ENCODE assay signal across 13 cellular contexts in the genomic region with DNA sequence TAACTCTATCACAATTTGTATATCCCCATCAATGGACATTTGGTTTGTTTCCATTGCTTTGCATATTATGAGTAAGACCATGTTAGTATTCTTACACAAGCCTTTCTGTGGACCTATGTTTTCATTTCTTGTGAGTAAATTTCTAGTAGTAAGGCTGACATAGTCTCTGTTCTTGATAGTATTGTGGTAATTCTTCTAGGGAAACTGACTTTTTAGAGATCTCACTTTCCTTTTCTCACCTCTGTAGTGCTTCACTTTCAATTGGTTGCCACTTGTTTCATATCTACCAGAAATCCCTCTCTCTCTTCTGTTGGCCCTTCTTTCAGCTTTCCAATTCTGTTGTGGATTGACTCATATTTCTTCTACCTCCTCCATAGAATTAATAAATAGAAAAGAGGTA. TPM values are rescaled to one million over a fixed set of nuclear protein-coding genes. Genes with fewer than 3 reads are reported as not detected.
A peak's percentile ranks its signal among the peaks of the same experiment; 100 is the strongest.
DNase-seq lines count a peak whose midpoint lies in the region; ATAC-seq, FAIRE-seq and TF ChIP-seq lines count a peak whose summit lies in the region.
"Had no signal": no experiment of that assay in that cellular context is flagged by ENCODE, and none has a peak within 500 bp of the region (broad histone marks: within the 10 kb centered on the region; RNA-seq: fewer than 3 reads in every experiment).

No MANE protein-coding gene starts in this region.

- peak overlapping the region; percentile 91 for H3K27ac Mint-ChIP-seq in activated CD8-positive, alpha-beta T cell treated with anti-CD3 and anti-CD28 coated beads, Interleukin-2, amount 10 ng/mL, durations not matched to agents 7 days and 5 days
- H3K27ac Mint-ChIP-seq in HFFc6 = no peak overlapping the region
- H3K27ac Mint-ChIP-seq: CD14-positive monocyte had no signal

- POLR2A ChIA-PET in activated CD8-positive, alpha-beta T cell treated with anti-CD3 and anti-CD28 coated beads, Interleukin-2, amount 10 ng/mL, durations not matched to agents 7 days and 5 days (lab: Charles Lee) = interaction anchor here (1.5 to 1.9 kb wide), 2 partner anchors 9 to 18 kb away, joined by 4 to 9 read pairs; no protein-coding TSS in a partner anchor

- CTCF ChIA-PET in activated CD8-positive, alpha-beta T cell treated with anti-CD3 and anti-CD28 coated beads, Interleukin-2, amount 10 ng/mL, durations not matched to agents 7 days and 5 days (lab: Charles Lee) = interaction anchor here (2.3 to 2.5 kb wide), 2 partner anchors 17 to 33 kb away, joined by 6 to 8 read pairs; no protein-coding TSS in a partner anchor

- H3K4me1 Mint-ChIP-seq in activated CD8-positive, alpha-beta T cell treated with anti-CD3 and anti-CD28 coated beads, Interleukin-2, amount 10 ng/mL, durations not matched to agents 7 days and 5 days (ENCODE audit: low read depth) = peaks cover 48% of the 10 kb centered on the region
- H3K4me1 Mint-ChIP-seq in HFFc6 (ENCODE audit: low read depth) = no peaks in the 10 kb centered on the region
- H3K4me1 Mint-ChIP-seq: CD14-positive monocyte had no signal

- peak; percentile 91 for ATAC-seq in GM18508 (IDR thresholded peaks at IDR 0.05; ENCODE audit: insufficient read depth, unreplicated experiment)
- peak; percentile 92 for ATAC-seq in GM19351 (IDR thresholded peaks at IDR 0.05; ENCODE audit: unreplicated experiment)
- peak; percentile 63 for ATAC-seq in HG02981 (IDR thresholded peaks at IDR 0.05; ENCODE audit: unreplicated experiment)
- peak; percentile 25 for ATAC-seq in activated CD8-positive, alpha-beta T cell treated with anti-CD3 and anti-CD28 coated beads, Interleukin-2, amount 10 ng/mL, durations not matched to agents 7 days and 5 days
- no peak for ATAC-seq in HG03139 (IDR thresholded peaks at IDR 0.05; ENCODE audit: unreplicated experiment)

- peaks cover 24% of the 10 kb centered on the region for H3K36me3 Mint-ChIP-seq in activated CD8-positive, alpha-beta T cell treated with anti-CD3 and anti-CD28 coated beads, Interleukin-2, amount 10 ng/mL, durations not matched to agents 7 days and 5 days (ENCODE audit: low read depth)
- no peaks in the 10 kb centered on the region for H3K36me3 Mint-ChIP-seq in HFFc6 (ENCODE audit: low read depth)
- H3K36me3 Mint-ChIP-seq: CD14-positive monocyte had no signal

- FAIRE-seq in H54 (lab: Jason Lieb, UNC) = no peak
- FAIRE-seq: colon had no signal

- H3K4me3 Mint-ChIP-seq in activated CD8-positive, alpha-beta T cell treated with anti-CD3 and anti-CD28 coated beads, Interleukin-2, amount 10 ng/mL, durations not matched to agents 7 days and 5 days = peak overlapping the region; percentile 63
- H3K4me3 Mint-ChIP-seq in HFFc6 = no peak overlapping the region
- H3K4me3 Mint-ChIP-seq: CD14-positive monocyte had no signal

- H3K27me3 Mint-ChIP-seq in activated CD8-positive, alpha-beta T cell treated with anti-CD3 and anti-CD28 coated beads, Interleukin-2, amount 10 ng/mL, durations not matched to agents 7 days and 5 days (ENCODE audit: low read depth) = no peaks in the 10 kb centered on the region
- H3K27me3 Mint-ChIP-seq in HFFc6 (ENCODE audit: insufficient read depth) = no peaks in the 10 kb centered on the region; the same call in 1 of the 2 replicates

- TF ChIP-seq POLR2A in H54 (IDR thresholded peaks at IDR 0.05; ENCODE audit: low read depth, low read length) = no peak

- DNase-seq in activated CD8-positive, alpha-beta T cell treated with anti-CD3 and anti-CD28 coated beads, Interleukin-2, amount 10 ng/mL, durations not matched to agents 7 days and 5 days = no peak
- DNase-seq in HFFc6 (no peak), UCSD-AML1 (lab: John Stamatoyannopoulos, UW; ENCODE audit: unreplicated experiment) (no peak), H54 (ENCODE audit: insufficient read length, low spot score) (no peak)
- DNase-seq: GDM1, NCI-H146, tibial artery had no signal

- H3K9me3 Mint-ChIP-seq in activated CD8-positive, alpha-beta T cell treated with anti-CD3 and anti-CD28 coated beads, Interleukin-2, amount 10 ng/mL, durations not matched to agents 7 days and 5 days (ENCODE audit: insufficient read depth) = peaks cover 16% of the 10 kb centered on the region
- H3K9me3 Mint-ChIP-seq in HFFc6 = 0 out of 2 replicates have a peak, but pooled peaks cover 4% of the 10 kb centered on the region

- no peak for TF ChIP-seq CTCF in HFFc6 (IDR thresholded peaks at IDR 0.05)

RNA-seq across cellular contexts. Expression of a gene that starts 8.5 kb away (rescaled TPM):
- total RNA-seq in activated CD8-positive, alpha-beta T cell treated with anti-CD3 and anti-CD28 coated beads, Interleukin-2, amount 10 ng/mL, durations not matched to agents 7 days and 5 days = 1 to 10 TPM; 2.9 to 3.7 TPM
- under 1 TPM in 1 of 6 experiments, not detected in 5; 0.07 TPM for total RNA-seq in HFFc6 (2021; fragmentation: NEBNext Ultra II Directional; extraction: Animal tissue kit (Norgen Biotek cat#: 25700))
